Comparison of ENCODE assay signal across 2 cellular contexts in genomic region chr5:37841223-37841622, GRCh38.
TF ChIP-seq lines count a peak whose summit lies in the region.

No MANE protein-coding gene starts in this region.

TF ChIP-seq in IMR-90, 13 proteins besides CTCF, POLR2A, EP300 and RAD21:
- TF ChIP-seq CEBPB (IDR thresholded peaks at IDR 0.05; ENCODE audit: low read depth, low read length), result no peak
- TF ChIP-seq BHLHE40 (IDR thresholded peaks at IDR 0.05; ENCODE audit: low read depth, low read length), result no peak
- TF ChIP-seq, protein P1, sequence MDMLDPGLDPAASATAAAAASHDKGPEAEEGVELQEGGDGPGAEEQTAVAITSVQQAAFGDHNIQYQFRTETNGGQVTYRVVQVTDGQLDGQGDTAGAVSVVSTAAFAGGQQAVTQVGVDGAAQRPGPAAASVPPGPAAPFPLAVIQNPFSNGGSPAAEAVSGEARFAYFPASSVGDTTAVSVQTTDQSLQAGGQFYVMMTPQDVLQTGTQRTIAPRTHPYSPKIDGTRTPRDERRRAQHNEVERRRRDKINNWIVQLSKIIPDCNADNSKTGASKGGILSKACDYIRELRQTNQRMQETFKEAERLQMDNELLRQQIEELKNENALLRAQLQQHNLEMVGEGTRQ (IDR thresholded peaks at IDR 0.05; ENCODE audit: low read depth, low read length), result no peak
- no peak for TF ChIP-seq RFX5 (IDR thresholded peaks at IDR 0.05; ENCODE audit: low read depth, low read length)
- no peak for TF ChIP-seq MXI1 (IDR thresholded peaks at IDR 0.05; ENCODE audit: borderline replicate concordance, low read depth, low read length)
- TF ChIP-seq MAZ (IDR thresholded peaks at IDR 0.05; ENCODE audit: borderline replicate concordance, low read depth, low read length), result no peak
- TF ChIP-seq FOS (IDR thresholded peaks at IDR 0.05; ENCODE audit: low read depth, low read length), result no peak
- TF ChIP-seq, protein P2, sequence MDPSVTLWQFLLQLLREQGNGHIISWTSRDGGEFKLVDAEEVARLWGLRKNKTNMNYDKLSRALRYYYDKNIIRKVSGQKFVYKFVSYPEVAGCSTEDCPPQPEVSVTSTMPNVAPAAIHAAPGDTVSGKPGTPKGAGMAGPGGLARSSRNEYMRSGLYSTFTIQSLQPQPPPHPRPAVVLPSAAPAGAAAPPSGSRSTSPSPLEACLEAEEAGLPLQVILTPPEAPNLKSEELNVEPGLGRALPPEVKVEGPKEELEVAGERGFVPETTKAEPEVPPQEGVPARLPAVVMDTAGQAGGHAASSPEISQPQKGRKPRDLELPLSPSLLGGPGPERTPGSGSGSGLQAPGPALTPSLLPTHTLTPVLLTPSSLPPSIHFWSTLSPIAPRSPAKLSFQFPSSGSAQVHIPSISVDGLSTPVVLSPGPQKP (IDR thresholded peaks at IDR 0.05; ENCODE audit: borderline replicate concordance, low read depth, low read length), result no peak
- TF ChIP-seq CHD1 (IDR thresholded peaks at IDR 0.05; ENCODE audit: low read depth, low read length), result no peak
- TF ChIP-seq MAFK (IDR thresholded peaks at IDR 0.05; ENCODE audit: low read depth, low read length), result no peak
- no peak for TF ChIP-seq RCOR1 (IDR thresholded peaks at IDR 0.05; ENCODE audit: insufficient replicate concordance, low read length)
- TF ChIP-seq NFE2L2 (IDR thresholded peaks at IDR 0.05; ENCODE audit: low read depth, low read length), result no peak
- no peak for TF ChIP-seq SMC3 (IDR thresholded peaks at IDR 0.05; ENCODE audit: low read depth, low read length)

TF ChIP-seq in endothelial cell of umbilical vein, 7 proteins besides CTCF, POLR2A, EP300 and RAD21:
- TF ChIP-seq MYC (IDR thresholded peaks at IDR 0.05; ENCODE audit: low read depth, low read length) (no peak), MAX (IDR thresholded peaks at IDR 0.05; ENCODE audit: insufficient read depth, insufficient read length) (no peak), GATA2 (IDR thresholded peaks at IDR 0.05; ENCODE audit: insufficient read depth, insufficient read length, low read depth, low read length) (no peak), JUN (IDR thresholded peaks at IDR 0.05; ENCODE audit: borderline replicate concordance, insufficient read depth, insufficient read length, low read depth) (peak; percentile 15), FOS (IDR thresholded peaks at IDR 0.05; ENCODE audit: borderline replicate concordance, insufficient read depth, low read length) (peak; percentile 24)
TF ChIP-seq in endothelial cell of umbilical vein: peak in this region for 2.
